In the genomic region with DNA sequence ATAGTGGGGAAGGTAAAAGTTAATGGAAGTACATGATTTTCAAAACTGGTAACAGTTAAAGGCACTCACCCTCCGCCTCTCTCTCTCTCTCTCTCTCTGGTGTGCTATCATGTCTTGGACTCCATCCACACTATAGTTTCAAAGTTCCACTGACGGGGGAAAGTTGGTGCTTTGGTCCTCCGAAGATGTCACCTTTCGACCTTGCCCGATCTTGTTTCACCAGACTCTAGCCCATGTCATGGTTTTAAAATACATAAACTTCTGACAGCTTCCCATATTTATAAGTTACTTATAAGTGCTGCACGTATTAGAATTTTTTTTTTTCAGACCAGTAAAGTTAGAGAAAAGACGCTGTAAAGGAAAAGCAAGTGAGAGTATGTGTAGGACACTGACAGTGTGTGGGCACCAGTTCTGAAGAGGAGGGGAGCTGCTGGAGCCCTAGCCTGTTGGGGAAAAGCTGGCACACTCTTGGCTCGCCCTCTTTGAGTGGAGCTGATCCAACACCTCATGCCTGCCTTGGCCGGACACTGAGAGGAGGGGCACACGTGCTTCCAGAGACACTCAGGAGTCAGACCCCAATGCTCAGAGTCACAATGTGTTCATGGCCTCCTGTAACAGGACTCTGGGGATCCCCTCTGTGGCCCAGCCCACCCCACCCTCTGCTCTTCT, we compare ENCODE assay signal across 1 cellular context.
TF ChIP-seq lines count a peak whose summit lies in the region.

No MANE protein-coding gene starts in this region.

TF ChIP-seq in A549, 52 proteins besides CTCF, POLR2A, EP300 and RAD21 (continued from another document):
- no peak for TF ChIP-seq ZNF302 (CRISPR knock-in tag; IDR thresholded peaks at IDR 0.05)
- no peak for TF ChIP-seq TP53 (CRISPR knock-in tag; IDR thresholded peaks at IDR 0.05)
- TF ChIP-seq, protein P1, sequence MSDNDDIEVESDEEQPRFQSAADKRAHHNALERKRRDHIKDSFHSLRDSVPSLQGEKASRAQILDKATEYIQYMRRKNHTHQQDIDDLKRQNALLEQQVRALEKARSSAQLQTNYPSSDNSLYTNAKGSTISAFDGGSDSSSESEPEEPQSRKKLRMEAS (IDR thresholded peaks at IDR 0.05): no peak
